ENCODE assay signal across 17 cellular contexts in the genomic region with DNA sequence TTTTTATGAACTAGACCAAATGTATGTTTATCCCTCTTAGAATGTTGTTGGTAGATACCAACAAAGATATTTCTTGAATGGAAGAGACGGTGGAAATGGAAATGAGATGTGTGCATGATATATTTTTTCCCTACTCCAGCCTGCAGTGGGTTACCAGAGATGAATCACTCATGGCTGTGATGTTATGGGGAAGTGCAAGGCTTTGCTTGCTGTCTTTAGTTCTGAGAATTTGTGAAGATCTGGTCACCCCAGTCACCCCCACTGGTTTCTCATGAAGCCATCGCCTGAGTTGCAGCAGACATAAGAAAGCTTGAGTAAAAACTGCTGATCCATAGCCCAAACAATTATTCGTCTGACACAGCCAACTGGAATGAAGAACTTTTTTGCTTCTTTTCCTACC.
"Had no signal": no experiment of that assay in that cellular context is flagged by ENCODE, and none has a peak within 500 bp of the region (broad histone marks: within the 10 kb centered on the region; RNA-seq: fewer than 3 reads in every experiment).

No MANE protein-coding gene starts in this region.

- H3K4me3 ChIP-seq: dorsolateral prefrontal cortex, hepatocyte, neural progenitor cell had no signal

- H3K9me3 Mint-ChIP-seq: activated CD4-positive, alpha-beta memory T cell treated with anti-CD3 and anti-CD28 coated beads for 36 hours; brain; memory B cell; naive thymus-derived CD4-positive, alpha-beta T cell; neural progenitor cell had no signal

- H3K4me1 Mint-ChIP-seq: brain, memory B cell had no signal

- H3K36me3 Mint-ChIP-seq: activated CD4-positive, alpha-beta memory T cell treated with anti-CD3 and anti-CD28 coated beads for 36 hours; activated naive CD8-positive, alpha-beta T cell; brain; memory B cell; naive thymus-derived CD4-positive, alpha-beta T cell; neural progenitor cell had no signal

- H3K27ac ChIP-seq: dorsolateral prefrontal cortex, foreskin keratinocyte, hepatocyte, neural progenitor cell had no signal

- H3K4me1 ChIP-seq: foreskin keratinocyte, neural progenitor cell had no signal

- ATAC-seq: foreskin keratinocyte; naive thymus-derived CD4-positive, alpha-beta T cell; SK-N-SH treated with all-trans-retinoic acid at 6 μM for 48 hours had no signal

- H3K4me3 Mint-ChIP-seq: activated CD4-positive, alpha-beta memory T cell treated with anti-CD3 and anti-CD28 coated beads for 36 hours; activated naive CD8-positive, alpha-beta T cell; brain; memory B cell; naive thymus-derived CD4-positive, alpha-beta T cell; neural progenitor cell had no signal

- H3K27ac Mint-ChIP-seq: activated CD4-positive, alpha-beta memory T cell treated with anti-CD3 and anti-CD28 coated beads for 36 hours; activated naive CD8-positive, alpha-beta T cell; brain; memory B cell; naive thymus-derived CD4-positive, alpha-beta T cell; neural progenitor cell; progenitor cell of endocrine pancreas had no signal

- H3K27me3 ChIP-seq: foreskin keratinocyte, hepatocyte, neural progenitor cell had no signal

- DNase-seq: activated CD4-positive, alpha-beta memory T cell treated with anti-CD3 and anti-CD28 coated beads for 36 hours; activated CD4-positive, CD25-positive, alpha-beta regulatory T cell treated with anti-CD3 and anti-CD28 coated beads, Interleukin-2, amount 50 U/mL, for 72 hours; activated CD8-positive, alpha-beta memory T cell treated with anti-CD3 and anti-CD28 coated beads, Interleukin-2, amount 50 U/mL, for 4 hours; central memory CD4-positive, alpha-beta T cell; dorsolateral prefrontal cortex; stimulated activated CD4-positive, alpha-beta T cell treated with anti-CD3 and anti-CD28 coated beads, Interleukin-12 subunit alpha, Interleukin-12 subunit beta, amount 100 ng/mL, for 4 hours; stimulated activated CD4-positive, alpha-beta T cell treated with anti-CD3 and anti-CD28 coated beads, Interleukin-1b, Interleukin-23, amount 100 ng/mL, for 48 hours; T-helper 1 cell had no signal

- H3K36me3 ChIP-seq: neural progenitor cell had no signal

- H3K27me3 Mint-ChIP-seq: activated naive CD8-positive, alpha-beta T cell; brain; naive thymus-derived CD4-positive, alpha-beta T cell; progenitor cell of endocrine pancreas had no signal
